In genomic region chr12:28065374-28065773, GRCh38 we compare ENCODE assay signal across 26 cellular contexts.
A peak's percentile ranks its signal among the peaks of the same experiment; 100 is the strongest.
DNase-seq lines count a peak whose midpoint lies in the region; ATAC-seq, FAIRE-seq and TF ChIP-seq lines count a peak whose summit lies in the region.
"Had no signal": no experiment of that assay in that cellular context is flagged by ENCODE, and none has a peak within 500 bp of the region (broad histone marks: within the 10 kb centered on the region; RNA-seq: fewer than 3 reads in every experiment).

No MANE protein-coding gene starts in this region.

- CTCF ChIA-PET in activated naive CD4-positive, alpha-beta T cell treated with anti-CD3 and anti-CD28 coated beads for 36 hours (lab: Charles Lee): interaction anchor here (0.6 kb wide), 1 partner anchor 119 kb away, joined by 3 read pairs; no protein-coding TSS in a partner anchor
- CTCF ChIA-PET in endothelial cell of umbilical vein (lab: Charles Lee): interaction anchor here (1.1 kb wide), 2 partner anchors 15 to 23 kb away, joined by 3 read pairs; no protein-coding TSS in a partner anchor

- no peaks in the 10 kb centered on the region for H4K20me1 ChIP-seq in endothelial cell of umbilical vein (replicated peaks; ENCODE audit: control insufficient read depth, extremely low read depth, insufficient read depth, low read length)

- POLR2A ChIA-PET in endothelial cell of umbilical vein (lab: Charles Lee): interaction anchor here (0.6 kb wide), 1 partner anchor 621 kb away, joined by 3 read pairs; no protein-coding TSS in a partner anchor

- BruUV-seq in endothelial cell of umbilical vein (replicated peaks; lab: Mats Ljungman, UMichigan): no TSS peak

- FAIRE-seq in endothelial cell of umbilical vein (lab: Jason Lieb, UNC): peak; percentile 75
- FAIRE-seq: islet of Langerhans had no signal

- peak overlapping the region; percentile 10 for H3K4me2 ChIP-seq in endothelial cell of umbilical vein (ENCODE audit: insufficient read depth, low read length)
- H3K4me2 ChIP-seq: KMS-11 had no signal

- H3K27me3 ChIP-seq in endothelial cell of umbilical vein (ENCODE audit: control insufficient read depth in 2 of 2, insufficient read depth in 2 of 2, low read length in 2 of 2) (no peaks in the 10 kb centered on the region), tibial artery (no peaks in the 10 kb centered on the region)
- H3K27me3 ChIP-seq: BE2C, body of pancreas, stomach, tibial nerve had no signal

- peak; percentile 11 for DNase-seq in activated naive CD4-positive, alpha-beta T cell treated with anti-CD3 and anti-CD28 coated beads for 36 hours
- DNase-seq in activated naive CD4-positive, alpha-beta T cell treated with anti-CD3 and anti-CD28 coated beads, Interleukin-2, amount 50 U/mL, for 16 hours: no peak
- DNase-seq in endothelial cell of umbilical vein (ENCODE audit: low read depth, low spot score) (peak; percentile 78), tibial artery (no peak), progenitor cell of endocrine pancreas (ENCODE audit: low spot score, unreplicated experiment) (no peak)
- DNase-seq: ACHN; activated CD4-positive, CD25-positive, alpha-beta regulatory T cell; BE2C; body of pancreas; cerebellar nuclear complex; H9; left ventricle myocardium superior; midbrain; naive thymus-derived CD4-positive, alpha-beta T cell; NCI-H1417 treated with DMSO at 0.1 percent for 48 hours; NCI-H2107; NCI-H446 treated with DMSO at 0.1 percent for 48 hours; psoas muscle; stomach had no signal

- H3K36me3 Mint-ChIP-seq in activated naive CD4-positive, alpha-beta T cell treated with anti-CD3 and anti-CD28 coated beads for 36 hours (ENCODE audit: low read depth): no peaks in the 10 kb centered on the region
- no peaks in the 10 kb centered on the region for H3K36me3 Mint-ChIP-seq in progenitor cell of endocrine pancreas (ENCODE audit: insufficient read depth)
- H3K36me3 Mint-ChIP-seq: naive thymus-derived CD4-positive, alpha-beta T cell had no signal

- TF ChIP-seq CTCF in endothelial cell of umbilical vein (IDR thresholded peaks at IDR 0.05; ENCODE audit: extremely low read depth in 1 of 2, insufficient read depth in 1 of 2, low read depth in 1 of 2, low read length in 2 of 2) (no peak), tibial artery (IDR thresholded peaks at IDR 0.05) (no peak), progenitor cell of endocrine pancreas (IDR thresholded peaks at IDR 0.05; ENCODE audit: unreplicated experiment) (no peak)

- peak overlapping the region; percentile 85 for H2AFZ ChIP-seq in endothelial cell of umbilical vein (ENCODE audit: low read depth, low read length)

- H3K9me3 ChIP-seq in endothelial cell of umbilical vein (replicated peaks; ENCODE audit: control insufficient read depth, insufficient read depth, low read length) (no peaks in the 10 kb centered on the region), tibial artery (no peaks in the 10 kb centered on the region)
- H3K9me3 ChIP-seq: BE2C, body of pancreas, psoas muscle, stomach, tibial nerve had no signal

- H3K4me3 Mint-ChIP-seq in activated naive CD4-positive, alpha-beta T cell treated with anti-CD3 and anti-CD28 coated beads for 36 hours: no peak overlapping the region
- no peak overlapping the region for H3K4me3 Mint-ChIP-seq in progenitor cell of endocrine pancreas (ENCODE audit: low read depth)
- H3K4me3 Mint-ChIP-seq: H9; naive thymus-derived CD4-positive, alpha-beta T cell had no signal

- H3K36me3 ChIP-seq in endothelial cell of umbilical vein (ENCODE audit: control insufficient read depth in 2 of 2, extremely low read depth in 1 of 2, insufficient read depth in 2 of 2, low read length in 2 of 2) (no peaks in the 10 kb centered on the region), tibial artery (no peaks in the 10 kb centered on the region)
- H3K36me3 ChIP-seq: BE2C, stomach, tibial nerve had no signal

- peaks cover 18% of the 10 kb centered on the region for H3K4me1 Mint-ChIP-seq in activated naive CD4-positive, alpha-beta T cell treated with anti-CD3 and anti-CD28 coated beads for 36 hours (ENCODE audit: low read depth)
- no peaks in the 10 kb centered on the region for H3K4me1 Mint-ChIP-seq in progenitor cell of endocrine pancreas (ENCODE audit: low read depth)
- H3K4me1 Mint-ChIP-seq: naive thymus-derived CD4-positive, alpha-beta T cell had no signal

- H3K9ac ChIP-seq in endothelial cell of umbilical vein (replicated peaks; ENCODE audit: extremely low read depth, insufficient read depth, low read length): no peak overlapping the region
- H3K9ac ChIP-seq: KMS-11 had no signal

- H3K27ac Mint-ChIP-seq in activated naive CD4-positive, alpha-beta T cell treated with anti-CD3 and anti-CD28 coated beads for 36 hours: no peak overlapping the region
- no peak overlapping the region for H3K27ac Mint-ChIP-seq in progenitor cell of endocrine pancreas
- H3K27ac Mint-ChIP-seq: H9; naive thymus-derived CD4-positive, alpha-beta T cell had no signal

- peaks cover 14% of the 10 kb centered on the region for H3K4me1 ChIP-seq in endothelial cell of umbilical vein (ENCODE audit: control insufficient read depth, extremely low read depth, insufficient read depth, low read length)
- H3K4me1 ChIP-seq in tibial artery: peaks cover 0 to 16% (median 0%) of the 10 kb centered on the region in 4 donors
- H3K4me1 ChIP-seq: BE2C, body of pancreas, psoas muscle, stomach had no signal

- H3K9me3 Mint-ChIP-seq in activated naive CD4-positive, alpha-beta T cell treated with anti-CD3 and anti-CD28 coated beads for 36 hours: no peaks in the 10 kb centered on the region
- H3K9me3 Mint-ChIP-seq in progenitor cell of endocrine pancreas (ENCODE audit: low read depth): no peaks in the 10 kb centered on the region
- H3K9me3 Mint-ChIP-seq: H9 had no signal

- H3K9me1 ChIP-seq in endothelial cell of umbilical vein (replicated peaks; ENCODE audit: control insufficient read depth, extremely low read depth, insufficient read depth, low read length): no peaks in the 10 kb centered on the region

- no peak for TF ChIP-seq POLR2A in endothelial cell of umbilical vein (IDR thresholded peaks at IDR 0.05; ENCODE audit: low read depth, low read length)

- intact Hi-C loops in activated naive CD4-positive, alpha-beta T cell treated with anti-CD3 and anti-CD28 coated beads for 36 hours (cut with micrococcal nuclease): loop anchor here (1.0 to 5.0 kb wide), 3 partner anchors 88 to 1037 kb away; no protein-coding TSS in a partner anchor
- intact Hi-C loops in endothelial cell of umbilical vein (cut with micrococcal nuclease) (loop anchor here (2.0 kb wide), 3 partner anchors 23 to 65 kb away; no protein-coding TSS in a partner anchor), tibial artery (cut with DNase I; ENCODE audit: low total_unique reads) (no loop called here)

- H3K4me3 ChIP-seq in endothelial cell of umbilical vein (replicated peaks in 1 of 3; ENCODE audit: insufficient read depth in 1 of 3, low read depth in 1 of 3, low read length in 3 of 3) (no peak overlapping the region), tibial artery (no peak overlapping the region)
- H3K4me3 ChIP-seq: body of pancreas, psoas muscle, stomach, tibial nerve had no signal

- ATAC-seq in HG02870 (IDR thresholded peaks at IDR 0.05; ENCODE audit: unreplicated experiment): peak; percentile 71
- ATAC-seq in HG03139 (IDR thresholded peaks at IDR 0.05; ENCODE audit: unreplicated experiment): no peak
- ATAC-seq: body of pancreas; left ventricle myocardium superior; naive thymus-derived CD4-positive, alpha-beta T cell; psoas muscle had no signal

- H3K79me2 ChIP-seq in endothelial cell of umbilical vein (ENCODE audit: control insufficient read depth, insufficient read depth, low read length): no peaks in the 10 kb centered on the region

- peaks cover 6% of the 10 kb centered on the region for H3K27me3 Mint-ChIP-seq in activated naive CD4-positive, alpha-beta T cell treated with anti-CD3 and anti-CD28 coated beads for 36 hours (ENCODE audit: low read depth)
- H3K27me3 Mint-ChIP-seq in progenitor cell of endocrine pancreas: no peaks in the 10 kb centered on the region

- dilution Hi-C loops in endothelial cell of umbilical vein (cut with MboI; ENCODE audit: extremely low pct_ligation_motif_present, low sequenced_read_pairs): no loop called here

- H3K27ac ChIP-seq in endothelial cell of umbilical vein (ENCODE audit: insufficient read depth, low read depth, low read length) (no peak overlapping the region), tibial artery (peak overlapping the region; percentile 2 to 24)
- H3K27ac ChIP-seq: body of pancreas, HL-60, KMS-11, psoas muscle, RWPE1, stomach, tibial nerve had no signal

TF ChIP-seq in endothelial cell of umbilical vein, 7 proteins besides CTCF, POLR2A, EP300 and RAD21:
- TF ChIP-seq FOS (IDR thresholded peaks at IDR 0.05; ENCODE audit: borderline replicate concordance, insufficient read depth, low read length) (peak; percentile 62), MYC (IDR thresholded peaks at IDR 0.05; ENCODE audit: low read depth, low read length) (no peak)

Comparison
In these comparisons a context has a peak if more than half of its experiments do, and no peak if none do; other contexts are left out.
1. DNase-seq: peak in activated naive CD4-positive, alpha-beta T cell treated with anti-CD3 and anti-CD28 coated beads for 36 hours (single experiment) and endothelial cell of umbilical vein (single experiment); none in activated naive CD4-positive, alpha-beta T cell treated with anti-CD3 and anti-CD28 coated beads, Interleukin-2, amount 50 U/mL, for 16 hours (single experiment), tibial artery (0 of 2) and progenitor cell of endocrine pancreas (single experiment).